ENCODE assay signal across 1 cellular context in the genomic region with DNA sequence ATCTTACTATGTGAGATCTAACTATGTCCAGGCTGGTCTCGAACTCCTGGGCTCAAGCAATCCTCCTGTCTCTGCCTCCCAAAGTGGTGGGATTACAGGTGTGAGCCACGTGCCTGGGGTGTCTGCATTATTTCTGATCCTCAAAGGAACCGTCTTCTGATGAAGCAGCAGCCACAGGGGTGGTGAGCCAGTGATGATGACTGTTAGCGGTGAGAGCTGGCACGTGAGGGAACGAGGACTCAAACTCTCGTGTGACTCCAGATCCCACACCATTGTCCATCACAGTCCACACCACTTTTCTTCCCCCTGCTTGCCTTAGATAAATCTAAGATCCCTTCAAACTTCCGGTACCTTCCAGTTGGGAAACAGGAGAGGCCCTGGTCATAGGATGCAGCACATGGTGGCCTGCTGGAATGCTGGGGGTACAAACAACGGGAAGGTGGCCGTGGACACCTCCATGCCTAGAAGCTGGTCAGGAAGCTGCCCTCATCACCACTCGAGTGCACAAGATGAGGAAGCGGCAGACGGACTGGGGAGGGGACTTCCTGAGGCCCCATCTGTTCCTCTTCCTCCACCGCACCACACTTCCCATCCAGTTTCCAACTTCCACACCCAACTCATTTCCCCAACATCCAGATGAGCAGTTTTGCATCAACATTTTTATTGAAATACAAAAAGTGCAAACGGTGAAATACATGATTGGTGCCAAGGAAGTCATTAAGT.
TF ChIP-seq lines count a peak whose summit lies in the region.

No MANE protein-coding gene starts in this region.

TF ChIP-seq in liver, 16 proteins besides CTCF, POLR2A, EP300 and RAD21 (continued from another document):
- TF ChIP-seq FOXA1 (IDR thresholded peaks at IDR 0.05): no peak
- no peak for TF ChIP-seq HNF4G (IDR thresholded peaks at IDR 0.05)
- no peak for TF ChIP-seq HNF4A (conservative IDR thresholded peaks at IDR 0.05)
- TF ChIP-seq YY1 (IDR thresholded peaks at IDR 0.05): no peak
- peak in 1 of 2 donors; percentile 34 for TF ChIP-seq EGR1 (IDR thresholded peaks at IDR 0.05; ENCODE audit: low read depth in 2 of 2)
- no peak for TF ChIP-seq GABPA (IDR thresholded peaks at IDR 0.05 in 1 of 2, conservative IDR thresholded peaks at IDR 0.05 in 1 of 2)
